11 cellular contexts compared by ENCODE assay signal in the genomic region with DNA sequence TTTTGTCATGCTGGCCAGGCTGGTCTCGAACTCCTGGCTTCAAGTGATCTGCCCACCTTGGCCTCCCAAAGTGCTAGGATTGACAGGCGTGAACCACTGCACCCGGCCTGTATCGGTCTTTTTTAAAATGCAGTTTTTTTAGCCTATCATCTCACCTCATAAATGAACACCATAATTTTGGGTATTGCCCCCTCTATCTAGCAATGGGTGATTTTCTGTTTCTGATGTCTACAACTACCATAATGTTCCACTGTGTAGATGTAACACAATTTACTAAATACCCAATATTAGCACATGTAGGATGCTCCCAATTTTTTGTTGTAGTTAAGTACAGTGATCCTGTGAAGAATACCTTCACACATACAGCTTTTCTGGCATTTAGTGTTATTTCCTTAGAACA. TPM values are rescaled to one million over a fixed set of nuclear protein-coding genes. Genes with fewer than 3 reads are reported as not detected.
DNase-seq lines count a peak whose midpoint lies in the region; ATAC-seq and TF ChIP-seq lines count a peak whose summit lies in the region.
"Had no signal": no experiment of that assay in that cellular context is flagged by ENCODE, and none has a peak within 500 bp of the region (broad histone marks: within the 10 kb centered on the region; RNA-seq: fewer than 3 reads in every experiment).

No MANE protein-coding gene starts in this region.

- no peak overlapping the region for H3K27ac Mint-ChIP-seq in neural crest cell (ENCODE audit: unreplicated experiment)

- TF ChIP-seq CTCF in GM12864 (IDR thresholded peaks at IDR 0.05; ENCODE audit: low read depth, low read length, missing control alignments): no peak
- no peak for TF ChIP-seq CTCF in coronary artery (IDR thresholded peaks at IDR 0.05)
- TF ChIP-seq CTCF in neural crest cell (conservative IDR thresholded peaks at IDR 0.05): no peak

- H3K4me3 ChIP-seq in GM12864 (ENCODE audit: low read depth, low read length): peak overlapping the region; percentile 75; the same call in 1 of the 2 replicates
- H3K4me3 ChIP-seq in coronary artery: peak overlapping the region; percentile 92

- H3K27ac ChIP-seq in coronary artery: peak overlapping the region in 1 of 2 donors; percentile 100

- peaks cover 32% of the 10 kb centered on the region for H3K4me1 Mint-ChIP-seq in neural crest cell

- H3K4me3 Mint-ChIP-seq in neural crest cell: peak overlapping the region; percentile 92

- DNase-seq in GM12864 (ENCODE audit: low read depth): no peak
- DNase-seq in MV-4-11 (lab: John Stamatoyannopoulos, UW): peak; percentile 13
- no peak for DNase-seq in coronary artery (ENCODE audit: low spot score)
- DNase-seq in neural crest cell (ENCODE audit: low read depth, low spot score): no peak
- DNase-seq in stimulated activated naive CD4-positive, alpha-beta T cell treated with Interleukin-2 at 50 U/mL for 16 hours (lab: John Stamatoyannopoulos, UW): no peak
- no peak for DNase-seq in left lobe of liver (ENCODE audit: low spot score)
- no peak for DNase-seq in HK-2 (ENCODE audit: unreplicated experiment)
- DNase-seq: activated CD8-positive, alpha-beta memory T cell treated with anti-CD3 and anti-CD28 coated beads, Interleukin-2, amount 50 U/mL, for 4 hours; NCI-H226; spleen had no signal

- no peak for ATAC-seq in GM21576 (IDR thresholded peaks at IDR 0.05; ENCODE audit: unreplicated experiment)
- no peak for ATAC-seq in left lobe of liver

- peaks cover 3% of the 10 kb centered on the region for H3K27me3 Mint-ChIP-seq in neural crest cell (ENCODE audit: low read depth)

- H3K9me3 Mint-ChIP-seq in neural crest cell: no peaks in the 10 kb centered on the region

- no peaks in the 10 kb centered on the region for H3K36me3 Mint-ChIP-seq in neural crest cell (ENCODE audit: low read depth)

RNA-seq across cellular contexts. Expression of gene CAMTA1, which starts 2.0 kb away (rescaled TPM):
- 109 and 110 TPM in 2 replicates for total RNA-seq in neural crest cell
- 33.6 TPM for total RNA-seq in left lobe of liver
